In the genomic region with DNA sequence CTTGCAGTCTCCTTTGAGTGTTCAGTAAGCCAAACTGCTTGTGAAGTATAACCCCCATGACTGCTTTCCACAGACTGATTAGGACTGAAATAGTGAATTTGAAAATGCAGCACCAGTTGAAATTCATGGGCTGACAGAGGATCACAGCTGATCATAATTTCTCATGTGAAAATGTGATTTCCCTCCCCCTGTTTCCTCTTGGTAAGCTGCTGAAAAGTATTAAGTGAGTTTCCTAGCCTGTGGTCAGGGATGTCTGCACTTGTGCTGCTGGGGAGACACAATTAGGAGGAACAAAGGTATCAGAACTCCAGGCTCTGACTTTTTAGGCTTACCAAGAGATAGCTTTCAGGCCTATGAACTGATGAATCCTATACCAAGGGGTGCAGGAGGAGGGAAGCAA, we compare ENCODE assay signal across 11 cellular contexts.
"Had no signal": no experiment of that assay in that cellular context is flagged by ENCODE, and none has a peak within 500 bp of the region (broad histone marks: within the 10 kb centered on the region; RNA-seq: fewer than 3 reads in every experiment).

No MANE protein-coding gene starts in this region.

- H3K4me3 Mint-ChIP-seq: activated T-cell treated with anti-CD3 and anti-CD28 coated beads, Interleukin-2, amount 50 U/mL, for 4 hours had no signal

- H3K9ac ChIP-seq: parathyroid adenoma had no signal

- ATAC-seq: activated naive CD4-positive, alpha-beta T cell treated with anti-CD3 and anti-CD28 coated beads, Interleukin-2, amount 50 U/mL, for 72 hours; activated T-cell treated with anti-CD3 and anti-CD28 coated beads, Interleukin-2, amount 50 U/mL, for 4 hours; heart right ventricle had no signal

- H3K27ac ChIP-seq: breast epithelium, heart right ventricle, left ventricle myocardium inferior, parathyroid adenoma, tibial artery had no signal

- H3K27me3 ChIP-seq: breast epithelium, heart right ventricle, tibial artery had no signal

- H3K79me2 ChIP-seq: parathyroid adenoma had no signal

- H2AFZ ChIP-seq: parathyroid adenoma had no signal

- H3K36me3 Mint-ChIP-seq: activated naive CD4-positive, alpha-beta T cell treated with anti-CD3 and anti-CD28 coated beads, Interleukin-2, amount 50 U/mL, for 72 hours had no signal

- DNase-seq: activated CD4-positive, alpha-beta T cell treated with anti-CD3 and anti-CD28 coated beads, Interleukin-2, amount 50 U/mL, for 4 hours; activated CD4-positive, CD25-positive, alpha-beta regulatory T cell treated with anti-CD3 and anti-CD28 coated beads, Interleukin-2, amount 50 U/mL, for 72 hours; activated effector memory CD4-positive, alpha-beta T cell treated with anti-CD3 and anti-CD28 coated beads, Interleukin-2, amount 50 U/mL, for 16 hours; activated T-cell treated with anti-CD3 and anti-CD28 coated beads, Interleukin-2, amount 50 U/mL, for 4 hours; amygdala; heart right ventricle; left ventricle myocardium inferior; tibial artery had no signal

- H3K9me3 Mint-ChIP-seq: activated naive CD4-positive, alpha-beta T cell treated with anti-CD3 and anti-CD28 coated beads, Interleukin-2, amount 50 U/mL, for 72 hours; activated T-cell treated with anti-CD3 and anti-CD28 coated beads, Interleukin-2, amount 50 U/mL, for 4 hours had no signal

- H3K27ac Mint-ChIP-seq: activated naive CD4-positive, alpha-beta T cell treated with anti-CD3 and anti-CD28 coated beads, Interleukin-2, amount 50 U/mL, for 72 hours had no signal

- H3K4me3 ChIP-seq: breast epithelium, heart right ventricle, left ventricle myocardium inferior, tibial artery had no signal

- H3K9me3 ChIP-seq: breast epithelium, heart right ventricle, left ventricle myocardium inferior, tibial artery had no signal

- H3K4me1 ChIP-seq: breast epithelium, left ventricle myocardium inferior, parathyroid adenoma, tibial artery had no signal

- H3K36me3 ChIP-seq: breast epithelium, heart right ventricle, left ventricle myocardium inferior, tibial artery had no signal
